Comparison of ENCODE assay signal across 1 cellular context in the genomic region with DNA sequence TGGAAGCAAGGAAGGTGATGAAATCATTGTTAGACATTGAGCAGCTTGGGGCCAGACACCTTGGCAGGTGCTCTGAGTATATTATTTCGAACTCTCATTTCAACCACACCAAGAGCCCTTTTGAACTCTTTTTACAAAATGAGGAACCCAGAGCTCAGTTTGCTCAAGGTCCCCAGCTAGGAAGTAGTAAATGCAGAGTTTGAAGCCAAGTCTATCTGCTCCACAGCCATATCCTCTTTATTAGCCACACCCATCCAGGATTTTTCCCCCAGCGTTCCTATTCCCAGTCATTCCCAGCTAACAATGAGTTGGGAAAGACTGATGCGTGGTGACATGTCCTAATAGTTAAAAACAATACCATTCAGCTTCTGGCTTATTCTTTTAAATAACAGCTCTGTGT.
TF ChIP-seq lines count a peak whose summit lies in the region.

No MANE protein-coding gene starts in this region.

TF ChIP-seq in IMR-90, 13 proteins besides CTCF, POLR2A, EP300 and RAD21 (continued from another document):
- TF ChIP-seq SMC3 (IDR thresholded peaks at IDR 0.05; ENCODE audit: low read depth, low read length), result no peak
TF ChIP-seq in IMR-90: peak in this region for 0.
